ENCODE assay signal across 18 cellular contexts in the genomic region with DNA sequence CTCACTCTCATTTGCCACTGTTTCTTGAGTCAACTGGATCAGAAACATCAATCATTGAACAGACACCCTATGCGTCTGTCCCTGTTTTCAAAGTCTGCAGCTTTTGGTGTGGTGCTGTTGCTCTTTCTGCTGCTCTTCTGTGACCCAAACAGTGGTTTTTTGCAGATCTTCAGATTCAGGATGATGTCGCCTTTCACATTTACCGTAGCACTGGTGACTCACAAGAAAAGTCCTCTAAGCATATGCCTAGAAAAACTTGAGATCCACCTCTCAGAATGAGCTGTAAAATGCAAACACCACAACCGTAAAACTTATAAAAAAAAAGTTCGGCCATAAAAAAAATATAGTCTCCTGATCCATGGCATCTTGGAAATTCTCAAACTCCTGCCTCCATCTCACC.
"Had no signal": no experiment of that assay in that cellular context is flagged by ENCODE, and none has a peak within 500 bp of the region (broad histone marks: within the 10 kb centered on the region; RNA-seq: fewer than 3 reads in every experiment).

No MANE protein-coding gene starts in this region.

- H3K27me3 Mint-ChIP-seq: activated B cell treated with CpG ODN at 0.5 μM for 24 hours had no signal

- H3K9me3 ChIP-seq: neutrophil, upper lobe of left lung had no signal

- H3K27ac Mint-ChIP-seq: activated B cell treated with CpG ODN at 0.5 μM for 24 hours; activated naive CD8-positive, alpha-beta T cell; naive thymus-derived CD4-positive, alpha-beta T cell; progenitor cell of endocrine pancreas; stimulated activated naive CD8-positive, alpha-beta T cell treated with anti-CD3 and anti-CD28 coated beads, Interleukin-15, Interleukin-2, amounts not matched to agents 100 ng/mL and 50 ng/mL, for 24 hours had no signal

- H3K36me3 Mint-ChIP-seq: activated naive CD8-positive, alpha-beta T cell; naive thymus-derived CD4-positive, alpha-beta T cell had no signal

- ATAC-seq: left cardiac atrium; naive thymus-derived CD4-positive, alpha-beta T cell; right cardiac atrium had no signal

- H3K4me3 ChIP-seq: coronary artery, lung, upper lobe of left lung had no signal

- H3K9me3 Mint-ChIP-seq: activated B cell treated with CpG ODN at 0.5 μM for 24 hours had no signal

- H3K27me3 ChIP-seq: neutrophil, upper lobe of left lung had no signal

- DNase-seq: activated B cell treated with CpG ODN at 0.5 μM for 24 hours; activated gamma-delta T cell; aorta; effector CD4-positive, alpha-beta T cell; glutamatergic neuron; left cardiac atrium; naive thymus-derived CD4-positive, alpha-beta T cell; right cardiac atrium; stimulated activated CD4-positive, alpha-beta T cell treated with anti-CD3 and anti-CD28 coated beads, Interleukin-4, amount 100 ng/mL, for 1 hour; stimulated activated CD8-positive, alpha-beta memory T cell treated with anti-CD3 and anti-CD28 coated beads, Interleukin-4, amount 100 ng/mL, for 48 hours; T-helper 1 cell; upper lobe of left lung had no signal

- H3K4me1 Mint-ChIP-seq: activated B cell treated with CpG ODN at 0.5 μM for 24 hours; naive thymus-derived CD4-positive, alpha-beta T cell had no signal

- H3K27ac ChIP-seq: coronary artery, neutrophil, upper lobe of left lung had no signal

- H3K36me3 ChIP-seq: neutrophil, upper lobe of left lung had no signal

- H3K4me3 Mint-ChIP-seq: activated B cell treated with CpG ODN at 0.5 μM for 24 hours; activated naive CD8-positive, alpha-beta T cell; naive thymus-derived CD4-positive, alpha-beta T cell; stimulated activated naive CD8-positive, alpha-beta T cell treated with anti-CD3 and anti-CD28 coated beads, Interleukin-15, Interleukin-2, amounts not matched to agents 100 ng/mL and 50 ng/mL, for 24 hours had no signal

- H3K4me1 ChIP-seq: upper lobe of left lung had no signal
